In the genomic region with DNA sequence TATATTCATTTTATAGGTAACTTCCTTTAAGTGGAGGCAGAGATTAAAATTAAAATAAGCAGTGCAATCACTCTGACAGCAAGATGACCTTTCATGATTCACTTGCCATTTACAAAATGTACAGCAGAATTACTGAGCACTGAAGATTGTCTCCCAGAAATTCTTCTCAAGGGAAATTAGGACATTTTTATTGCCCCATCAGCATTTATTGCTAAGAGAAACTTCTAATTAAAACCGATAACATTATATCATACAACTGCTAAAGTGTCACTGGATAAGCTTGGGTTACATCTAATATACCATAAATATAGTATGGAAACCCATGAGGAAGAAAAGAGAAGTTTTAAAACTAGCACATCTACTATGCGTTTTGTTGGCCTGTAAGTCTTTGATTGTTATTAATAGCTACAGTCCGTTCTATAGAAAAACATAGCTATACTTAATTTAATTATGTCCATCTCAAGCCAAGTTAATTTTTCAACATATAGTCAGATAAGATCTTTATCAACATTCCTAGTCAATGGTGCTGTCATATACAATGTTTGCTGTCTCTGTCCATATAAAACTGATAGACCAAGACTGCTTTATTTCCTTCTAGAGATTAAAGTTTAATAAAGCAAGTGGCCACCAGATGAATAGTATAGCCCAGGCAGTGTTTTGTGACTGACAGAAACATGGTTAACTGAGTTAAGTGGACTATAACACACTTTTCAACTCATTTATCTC, we compare ENCODE assay signal across 28 cellular contexts.
"Had no signal": no experiment of that assay in that cellular context is flagged by ENCODE, and none has a peak within 500 bp of the region (broad histone marks: within the 10 kb centered on the region; RNA-seq: fewer than 3 reads in every experiment).

No MANE protein-coding gene starts in this region.

- H3K9me3 ChIP-seq: esophagus muscularis mucosa, gastroesophageal sphincter, heart right ventricle, lower lobe of right lung, ovary, psoas muscle, thoracic aorta, tibial nerve, upper lobe of left lung had no signal

- ATAC-seq: foreskin keratinocyte; gastroesophageal sphincter; heart right ventricle; left colon; left ventricle myocardium superior; lower lobe of right lung; natural killer cell; psoas muscle; right cardiac atrium; stimulated activated naive B cell treated with anti-CD40 and anti-IgM and Interleukin-4, amounts not matched to agents 10 μg/mL and 1 μg/mL and 100 μg/mL, for 72 hours had no signal

- H3K4me3 ChIP-seq: coronary artery, esophagus muscularis mucosa, gastroesophageal sphincter, heart right ventricle, lower lobe of right lung, ovary, psoas muscle, skin epidermis, thoracic aorta, tibial nerve, upper lobe of left lung had no signal

- H3K36me3 ChIP-seq: lower lobe of right lung, ovary, thoracic aorta, upper lobe of left lung had no signal

- H3K27me3 ChIP-seq: esophagus muscularis mucosa, foreskin keratinocyte, gastroesophageal sphincter, heart right ventricle, ovary, tibial nerve, upper lobe of left lung had no signal

- DNase-seq: dermis blood vessel endothelial cell; effector memory CD4-positive, alpha-beta T cell; foreskin keratinocyte; heart right ventricle; hippocampal formation; islet precursor cell; kidney glomerular epithelial cell; left colon; left ventricle myocardium superior; lower lobe of right lung; natural killer cell; occipital lobe; ovary; posterior cingulate gyrus; psoas muscle; right cardiac atrium; stimulated activated CD4-positive, alpha-beta T cell treated with anti-CD3 and anti-CD28 coated beads, Interleukin-15, amount 100 ng/mL, for 24 hours; stimulated activated CD4-positive, alpha-beta T cell treated with anti-CD3 and anti-CD28 coated beads, Interleukin-2, amount 100 ng/mL, for 48 hours; stimulated activated naive B cell treated with anti-CD40 and anti-IgM and Interleukin-4, amounts not matched to agents 10 μg/mL and 1 μg/mL and 100 μg/mL, for 72 hours; upper lobe of left lung had no signal

- H3K4me1 ChIP-seq: esophagus muscularis mucosa, foreskin keratinocyte, gastroesophageal sphincter, heart right ventricle, lower lobe of right lung, psoas muscle, tibial nerve, upper lobe of left lung had no signal

- FAIRE-seq: endothelial cell of umbilical vein, urothelium cell line had no signal

- H3K27ac ChIP-seq: coronary artery, esophagus muscularis mucosa, foreskin keratinocyte, gastroesophageal sphincter, heart right ventricle, lower lobe of right lung, ovary, psoas muscle, skin epidermis, thoracic aorta, tibial nerve, upper lobe of left lung had no signal
